ENCODE assay signal across 8 cellular contexts in genomic region chr12:47032644-47033043, GRCh38. TPM values are rescaled to one million over a fixed set of nuclear protein-coding genes. Genes with fewer than 3 reads are reported as not detected.
DNase-seq lines count a peak whose midpoint lies in the region; ATAC-seq and TF ChIP-seq lines count a peak whose summit lies in the region.

No MANE protein-coding gene starts in this region.

- POLR2A ChIA-PET in activated B cell treated with CpG ODN at 0.5 μM for 24 hours (lab: Charles Lee), result interaction anchor here (0.6 to 2.5 kb wide), 8 partner anchors 175 to 657 kb away, joined by 3 to 20 read pairs (median 5); no protein-coding TSS in a partner anchor

- H3K27ac Mint-ChIP-seq in activated naive CD4-positive, alpha-beta T cell treated with anti-CD3 and anti-CD28 coated beads, Interleukin-2, amount 10 ng/mL, durations not matched to agents 7 days and 5 days, result no peak overlapping the region
- H3K27ac Mint-ChIP-seq in activated B cell treated with CpG ODN at 0.5 μM for 24 hours (no peak overlapping the region), glutamatergic neuron (ENCODE audit: unreplicated experiment) (no peak overlapping the region)

- H3K27me3 Mint-ChIP-seq in activated naive CD4-positive, alpha-beta T cell treated with anti-CD3 and anti-CD28 coated beads, Interleukin-2, amount 10 ng/mL, durations not matched to agents 7 days and 5 days, result no peaks in the 10 kb centered on the region
- no peaks in the 10 kb centered on the region for H3K27me3 Mint-ChIP-seq in activated B cell treated with CpG ODN at 0.5 μM for 24 hours
- H3K27me3 Mint-ChIP-seq in glutamatergic neuron (ENCODE audit: unreplicated experiment), result peaks cover 3% of the 10 kb centered on the region

- H3K4me1 Mint-ChIP-seq in activated naive CD4-positive, alpha-beta T cell treated with anti-CD3 and anti-CD28 coated beads, Interleukin-2, amount 10 ng/mL, durations not matched to agents 7 days and 5 days, result peaks cover 19% of the 10 kb centered on the region
- H3K4me1 Mint-ChIP-seq in activated B cell treated with CpG ODN at 0.5 μM for 24 hours, result peaks cover 14% of the 10 kb centered on the region
- peaks cover 3% of the 10 kb centered on the region for H3K4me1 Mint-ChIP-seq in glutamatergic neuron (ENCODE audit: low read depth, unreplicated experiment)

- H3K4me3 ChIP-seq in retinal pigment epithelial cell (ENCODE audit: low read length), result no peak overlapping the region

- H3K9me3 Mint-ChIP-seq in activated naive CD4-positive, alpha-beta T cell treated with anti-CD3 and anti-CD28 coated beads, Interleukin-2, amount 10 ng/mL, durations not matched to agents 7 days and 5 days, result no peaks in the 10 kb centered on the region
- H3K9me3 Mint-ChIP-seq in activated B cell treated with CpG ODN at 0.5 μM for 24 hours (no peaks in the 10 kb centered on the region), glutamatergic neuron (ENCODE audit: unreplicated experiment) (no peaks in the 10 kb centered on the region)

- CTCF ChIA-PET in activated naive CD4-positive, alpha-beta T cell treated with anti-CD3 and anti-CD28 coated beads, Interleukin-2, amount 10 ng/mL, durations not matched to agents 7 days and 5 days (lab: Charles Lee), result interaction anchor here (0.6 to 4.0 kb wide), 29 partner anchors 10 to 709 kb away, joined by 3 to 68 read pairs (median 5); no protein-coding TSS in a partner anchor
- CTCF ChIA-PET in activated B cell treated with CpG ODN at 0.5 μM for 24 hours (lab: Charles Lee), result interaction anchor here (0.6 to 4.3 kb wide), 49 partner anchors 9 to 806 kb away, joined by 3 to 109 read pairs (median 4); partner anchors contain the start of genes AMIGO2, PCED1B and RPAP3

- no peak overlapping the region for H3K4me3 Mint-ChIP-seq in activated naive CD4-positive, alpha-beta T cell treated with anti-CD3 and anti-CD28 coated beads, Interleukin-2, amount 10 ng/mL, durations not matched to agents 7 days and 5 days
- H3K4me3 Mint-ChIP-seq in activated B cell treated with CpG ODN at 0.5 μM for 24 hours (no peak overlapping the region), glutamatergic neuron (ENCODE audit: unreplicated experiment) (no peak overlapping the region)

- peak; percentile 22 for DNase-seq in activated naive CD4-positive, alpha-beta T cell treated with anti-CD3 and anti-CD28 coated beads, Interleukin-2, amount 10 ng/mL, durations not matched to agents 7 days and 5 days
- no peak for DNase-seq in activated naive CD4-positive, alpha-beta T cell treated with anti-CD3 and anti-CD28 coated beads, Interleukin-2, amount 50 U/mL, for 16 hours
- DNase-seq in NCI-H1092 (lab: John Stamatoyannopoulos, UW), result peak; percentile 56
- no peak for DNase-seq in activated B cell treated with CpG ODN at 0.5 μM for 24 hours
- DNase-seq in glutamatergic neuron, result no peak
- DNase-seq in retinal pigment epithelial cell (ENCODE audit: low read depth), result no peak

- H3K36me3 Mint-ChIP-seq in activated naive CD4-positive, alpha-beta T cell treated with anti-CD3 and anti-CD28 coated beads, Interleukin-2, amount 10 ng/mL, durations not matched to agents 7 days and 5 days, result no peaks in the 10 kb centered on the region
- H3K36me3 Mint-ChIP-seq in activated B cell treated with CpG ODN at 0.5 μM for 24 hours (ENCODE audit: low read depth) (no peaks in the 10 kb centered on the region), glutamatergic neuron (ENCODE audit: unreplicated experiment) (no peaks in the 10 kb centered on the region)

- ATAC-seq in activated B cell treated with CpG ODN at 0.5 μM for 24 hours (ENCODE audit: low read depth) (peak; percentile 81), GM19452 (IDR thresholded peaks at IDR 0.05; ENCODE audit: unreplicated experiment) (no peak), HG03159 (IDR thresholded peaks at IDR 0.05; ENCODE audit: unreplicated experiment) (no peak)

- TF ChIP-seq CTCF in activated B cell treated with CpG ODN at 0.5 μM for 24 hours (IDR thresholded peaks at IDR 0.05) (peak; percentile 77), glutamatergic neuron (IDR thresholded peaks at IDR 0.05; ENCODE audit: partially characterized antibody, unreplicated experiment) (peak; percentile 13), retinal pigment epithelial cell (conservative IDR thresholded peaks at IDR 0.05; ENCODE audit: low read depth, low read length) (peak; percentile 52)

- intact Hi-C loops in activated B cell treated with CpG ODN at 0.5 μM for 24 hours (cut with micrococcal nuclease), result loop anchor here (1.0 to 5.0 kb wide), 9 partner anchors 46 to 746 kb away; partner anchors contain the start of genes AMIGO2 and PCED1B

RNA-seq across cellular contexts. Expression of gene PCED1B, which starts 46.8 kb away (rescaled TPM):
- 60.9 and 65.4 TPM in 2 replicates for total RNA-seq in activated B cell treated with CpG ODN at 0.5 μM for 24 hours
- 0.27 TPM for total RNA-seq in glutamatergic neuron (ENCODE audit: unreplicated experiment)

RNA-seq across cellular contexts. Expression of gene AMIGO2, which starts 47.1 kb away (rescaled TPM):
- total RNA-seq in activated B cell treated with CpG ODN at 0.5 μM for 24 hours (13.9 and 14.1 TPM in 2 replicates), glutamatergic neuron (ENCODE audit: unreplicated experiment) (1.7 TPM)

Comparison
In these comparisons a context has a peak if more than half of its experiments do, and no peak if none do; other contexts are left out.
1. DNase-seq: peak in activated naive CD4-positive, alpha-beta T cell treated with anti-CD3 and anti-CD28 coated beads, Interleukin-2, amount 10 ng/mL, durations not matched to agents 7 days and 5 days (single experiment) and NCI-H1092 (single experiment); none in activated naive CD4-positive, alpha-beta T cell treated with anti-CD3 and anti-CD28 coated beads, Interleukin-2, amount 50 U/mL, for 16 hours (single experiment), activated B cell treated with CpG ODN at 0.5 μM for 24 hours (single experiment), glutamatergic neuron (single experiment) and retinal pigment epithelial cell (single experiment).
2. CTCF ChIP-seq: peak in every context shown above with its lines; median percentile 77 in activated B cell treated with CpG ODN at 0.5 μM for 24 hours; 52 in retinal pigment epithelial cell; 13 in glutamatergic neuron.
3. RNA of gene PCED1B, which starts 46.8 kb away (total RNA-seq): 60.9 to 65.4 TPM in activated B cell treated with CpG ODN at 0.5 μM for 24 hours; 0.27 TPM in glutamatergic neuron (single experiment); every median in the first group is over 10 times any median in the second.